ENCODE assay signal across 8 cellular contexts in genomic region chr1:111739984-111740765, GRCh38. TPM values are rescaled to one million over a fixed set of nuclear protein-coding genes. Genes with fewer than 3 reads are reported as not detected.
DNase-seq lines count a peak whose midpoint lies in the region; TF ChIP-seq lines count a peak whose summit lies in the region.

No MANE protein-coding gene starts in this region.

- H3K4me3 Mint-ChIP-seq in T-helper 1 cell treated with Interleukin-12 subunit alpha and Interleukin-12 subunit beta and Interleukin-4 antibody, amounts not matched to agents 30 μg/mL and 1 μg/mL, for 36 hours, result peak overlapping the region; percentile 83
- H3K4me3 Mint-ChIP-seq in endodermal cell, result peak overlapping the region; percentile 65

- peaks cover 20% of the 10 kb centered on the region for H3K4me1 Mint-ChIP-seq in T-helper 1 cell treated with Interleukin-12 subunit alpha and Interleukin-12 subunit beta and Interleukin-4 antibody, amounts not matched to agents 30 μg/mL and 1 μg/mL, for 36 hours (ENCODE audit: low read depth)
- peaks cover 9% of the 10 kb centered on the region for H3K4me1 Mint-ChIP-seq in endodermal cell

- H3K36me3 ChIP-seq in endodermal cell (ENCODE audit: control insufficient read depth, insufficient read depth, low read length), result no peaks in the 10 kb centered on the region

- no peaks in the 10 kb centered on the region for H3K9me3 ChIP-seq in endodermal cell (ENCODE audit: control insufficient read depth, low read length)

- H3K27ac Mint-ChIP-seq in T-helper 1 cell treated with Interleukin-12 subunit alpha and Interleukin-12 subunit beta and Interleukin-4 antibody, amounts not matched to agents 30 μg/mL and 1 μg/mL, for 36 hours, result no peak overlapping the region
- no peak overlapping the region for H3K27ac Mint-ChIP-seq in endodermal cell

- DNase-seq in COR-L47 (lab: John Stamatoyannopoulos, UW), result peak; percentile 72
- peak; percentile 27 for DNase-seq in HPDE6-E6E7 (ENCODE audit: extremely low spot score)
- DNase-seq in endodermal cell, result peak; percentile 93
- DNase-seq in medulla oblongata (ENCODE audit: extremely low spot score), result peak; percentile 81
- peak in 43 of 49 donors; percentile 23 to 84 (median 56) for DNase-seq in substantia nigra (lab: John Stamatoyannopoulos, UW)
- DNase-seq in COLO829 (ENCODE audit: low spot score), result no peak
- DNase-seq in CD1c-positive myeloid dendritic cell (ENCODE audit: extremely low spot score), result no peak

- H3K27me3 Mint-ChIP-seq in T-helper 1 cell treated with Interleukin-12 subunit alpha and Interleukin-12 subunit beta and Interleukin-4 antibody, amounts not matched to agents 30 μg/mL and 1 μg/mL, for 36 hours (ENCODE audit: low read depth), result peaks cover 63% of the 10 kb centered on the region
- H3K27me3 Mint-ChIP-seq in endodermal cell (ENCODE audit: insufficient read depth), result peaks cover 42% of the 10 kb centered on the region

- H3K4me1 ChIP-seq in endodermal cell (ENCODE audit: control insufficient read depth, insufficient read depth, low read length), result peaks cover 10% of the 10 kb centered on the region

- TF ChIP-seq CTCF in endodermal cell (conservative IDR thresholded peaks at IDR 0.05), result no peak

- H3K27ac ChIP-seq in endodermal cell (ENCODE audit: low read depth, low read length) (peak overlapping the region; percentile 96), substantia nigra (ENCODE audit: low read depth, low read length, poor library complexity, severe bottlenecking) (peak overlapping the region; percentile 81)

- H3K9me3 Mint-ChIP-seq in T-helper 1 cell treated with Interleukin-12 subunit alpha and Interleukin-12 subunit beta and Interleukin-4 antibody, amounts not matched to agents 30 μg/mL and 1 μg/mL, for 36 hours, result no peaks in the 10 kb centered on the region
- no peaks in the 10 kb centered on the region for H3K9me3 Mint-ChIP-seq in endodermal cell

- peak overlapping the region; percentile 84 for H3K4me3 ChIP-seq in endodermal cell (ENCODE audit: low read length)

- H3K36me3 Mint-ChIP-seq in T-helper 1 cell treated with Interleukin-12 subunit alpha and Interleukin-12 subunit beta and Interleukin-4 antibody, amounts not matched to agents 30 μg/mL and 1 μg/mL, for 36 hours (ENCODE audit: low read depth), result no peaks in the 10 kb centered on the region
- no peaks in the 10 kb centered on the region for H3K36me3 Mint-ChIP-seq in endodermal cell (ENCODE audit: low read depth)

- 1 to 3% methylated on average over 22 to 55 of the region's 55 CpGs for WGBS in endodermal cell (ENCODE audit: insufficient coverage in 1 of 2, insufficient read length in 1 of 2), 2 experiments

- peaks cover 41% of the 10 kb centered on the region for H3K27me3 ChIP-seq in endodermal cell (ENCODE audit: control insufficient read depth, insufficient read depth, low read length, poor library complexity, severe bottlenecking)

- H3K9ac ChIP-seq in endodermal cell (ENCODE audit: extremely low read depth, low read length, poor library complexity, severe bottlenecking), result peak overlapping the region; percentile 38

RNA-seq across cellular contexts. Expression of gene INKA2, which starts 1.0 kb away (rescaled TPM):
- 1 to 10 TPM; 1.4 to 1.9 TPM for total RNA-seq in endodermal cell
- polyA plus RNA-seq in endodermal cell (2013, experiment 1 of 2), result 3.3 TPM
- 3.4 TPM for polyA plus RNA-seq in endodermal cell (2013, experiment 2 of 2)

RNA-seq across cellular contexts. Expression of gene DDX20, which starts 15.5 kb away (rescaled TPM):
- 10 to 100 TPM; 19.4 to 19.8 TPM for total RNA-seq in endodermal cell
- 18.2 TPM for polyA plus RNA-seq in endodermal cell (2013, experiment 1 of 2)
- 16.6 TPM for polyA plus RNA-seq in endodermal cell (2013, experiment 2 of 2)

Comparison
In these comparisons a context has a peak if more than half of its experiments do, and no peak if none do; other contexts are left out.
1. DNase-seq: peak in COR-L47 (single experiment), HPDE6-E6E7 (single experiment), endodermal cell (single experiment), medulla oblongata (single experiment) and substantia nigra (43 of 49); none in COLO829 (single experiment) and CD1c-positive myeloid dendritic cell (single experiment).